ENCODE assay signal across 18 cellular contexts in genomic region chr7:29038463-29038862, GRCh38.
DNase-seq lines count a peak whose midpoint lies in the region; ATAC-seq and TF ChIP-seq lines count a peak whose summit lies in the region.
"Had no signal": no experiment of that assay in that cellular context is flagged by ENCODE, and none has a peak within 500 bp of the region (broad histone marks: within the 10 kb centered on the region; RNA-seq: fewer than 3 reads in every experiment).

No MANE protein-coding gene starts in this region.

- no peaks in the 10 kb centered on the region for H3K36me3 Mint-ChIP-seq in neural crest cell (ENCODE audit: low read depth)
- no peaks in the 10 kb centered on the region for H3K36me3 Mint-ChIP-seq in activated T-helper 1 cell treated with anti-CD3 and anti-CD28 coated beads, Interleukin-12 subunit alpha, Interleukin-12 subunit beta, Interleukin-2, Interleukin-4 antibody, amounts not matched to agents 30 ng/mL and 10 ng/mL and 1 ng/mL, durations not matched to agents 14 hours and 24 hours and 36 hours (ENCODE audit: low read depth)
- H3K36me3 Mint-ChIP-seq: stimulated activated naive B cell treated with anti-CD40 and anti-IgM and Interleukin-4, amounts not matched to agents 10 μg/mL and 1 μg/mL and 100 μg/mL, for 72 hours had no signal

- DNase-seq in ELR (ENCODE audit: low read depth) (peak; percentile 4), adipocyte (ENCODE audit: low read depth) (peak; percentile 55), fibroblast of peridontal ligament (ENCODE audit: extremely low read depth) (peak; percentile 15), neural crest cell (ENCODE audit: low read depth, low spot score) (no peak), posterior vena cava (ENCODE audit: low spot score) (no peak)
- DNase-seq in effector CD8-positive, alpha-beta T cell (lab: John Stamatoyannopoulos, UW), result no peak
- DNase-seq in activated T-helper 1 cell treated with anti-CD3 and anti-CD28 coated beads, Interleukin-12 subunit alpha, Interleukin-12 subunit beta, Interleukin-2, Interleukin-4 antibody, amounts not matched to agents 30 ng/mL and 10 ng/mL and 1 ng/mL, durations not matched to agents 14 hours and 24 hours and 36 hours (ENCODE audit: low spot score), result no peak
- DNase-seq: activated CD4-positive, alpha-beta memory T cell treated with anti-CD3 and anti-CD28 coated beads, Interleukin-2, amount 10 ng/mL, durations not matched to agents 7 days and 5 days; activated T-cell treated with anti-CD3 and anti-CD28 coated beads, Interleukin-2, amount 50 U/mL, for 72 hours; adrenal gland; AML-193; cortex of kidney; IMR-90; NCI-H1105; OCI-M1; stimulated activated naive B cell treated with anti-CD40 and anti-IgM and Interleukin-4, amounts not matched to agents 10 μg/mL and 1 μg/mL and 100 μg/mL, for 72 hours had no signal

- H3K4me3 Mint-ChIP-seq in neural crest cell, result no peak overlapping the region
- no peak overlapping the region for H3K4me3 Mint-ChIP-seq in activated T-helper 1 cell treated with anti-CD3 and anti-CD28 coated beads, Interleukin-12 subunit alpha, Interleukin-12 subunit beta, Interleukin-2, Interleukin-4 antibody, amounts not matched to agents 30 ng/mL and 10 ng/mL and 1 ng/mL, durations not matched to agents 14 hours and 24 hours and 36 hours
- H3K4me3 Mint-ChIP-seq: activated CD4-positive, alpha-beta memory T cell treated with anti-CD3 and anti-CD28 coated beads, Interleukin-2, amount 10 ng/mL, durations not matched to agents 7 days and 5 days; activated T-cell treated with anti-CD3 and anti-CD28 coated beads, Interleukin-2, amount 50 U/mL, for 72 hours; stimulated activated naive B cell treated with anti-CD40 and anti-IgM and Interleukin-4, amounts not matched to agents 10 μg/mL and 1 μg/mL and 100 μg/mL, for 72 hours had no signal

- H3K27ac Mint-ChIP-seq in neural crest cell (ENCODE audit: unreplicated experiment), result peak overlapping the region; percentile 16
- no peak overlapping the region for H3K27ac Mint-ChIP-seq in activated T-helper 1 cell treated with anti-CD3 and anti-CD28 coated beads, Interleukin-12 subunit alpha, Interleukin-12 subunit beta, Interleukin-2, Interleukin-4 antibody, amounts not matched to agents 30 ng/mL and 10 ng/mL and 1 ng/mL, durations not matched to agents 14 hours and 24 hours and 36 hours
- H3K27ac Mint-ChIP-seq: activated CD4-positive, alpha-beta memory T cell treated with anti-CD3 and anti-CD28 coated beads, Interleukin-2, amount 10 ng/mL, durations not matched to agents 7 days and 5 days; activated T-cell treated with anti-CD3 and anti-CD28 coated beads, Interleukin-2, amount 50 U/mL, for 72 hours; stimulated activated naive B cell treated with anti-CD40 and anti-IgM and Interleukin-4, amounts not matched to agents 10 μg/mL and 1 μg/mL and 100 μg/mL, for 72 hours had no signal

- no peak for TF ChIP-seq CTCF in neural crest cell (conservative IDR thresholded peaks at IDR 0.05)

- peaks cover 64% of the 10 kb centered on the region for H3K4me1 Mint-ChIP-seq in neural crest cell
- peaks cover 43% of the 10 kb centered on the region for H3K4me1 Mint-ChIP-seq in activated T-helper 1 cell treated with anti-CD3 and anti-CD28 coated beads, Interleukin-12 subunit alpha, Interleukin-12 subunit beta, Interleukin-2, Interleukin-4 antibody, amounts not matched to agents 30 ng/mL and 10 ng/mL and 1 ng/mL, durations not matched to agents 14 hours and 24 hours and 36 hours (ENCODE audit: low read depth)

- H3K4me1 ChIP-seq in adipocyte (ENCODE audit: control insufficient read depth, insufficient read depth, low read length), result peaks cover 35% of the 10 kb centered on the region

- H3K9me3 ChIP-seq in adipocyte (ENCODE audit: control insufficient read depth, low read length), result no peaks in the 10 kb centered on the region
- H3K9me3 ChIP-seq: adrenal gland had no signal

- H3K27me3 Mint-ChIP-seq in neural crest cell (ENCODE audit: low read depth), result no peaks in the 10 kb centered on the region
- no peaks in the 10 kb centered on the region for H3K27me3 Mint-ChIP-seq in activated T-helper 1 cell treated with anti-CD3 and anti-CD28 coated beads, Interleukin-12 subunit alpha, Interleukin-12 subunit beta, Interleukin-2, Interleukin-4 antibody, amounts not matched to agents 30 ng/mL and 10 ng/mL and 1 ng/mL, durations not matched to agents 14 hours and 24 hours and 36 hours (ENCODE audit: insufficient read depth)
- H3K27me3 Mint-ChIP-seq: activated CD4-positive, alpha-beta memory T cell treated with anti-CD3 and anti-CD28 coated beads, Interleukin-2, amount 10 ng/mL, durations not matched to agents 7 days and 5 days had no signal

- ATAC-seq in HG03280 (IDR thresholded peaks at IDR 0.05; ENCODE audit: unreplicated experiment), result no peak
- ATAC-seq: activated T-cell treated with anti-CD3 and anti-CD28 coated beads, Interleukin-2, amount 50 U/mL, for 72 hours; SK-N-SH treated with all-trans-retinoic acid at 6 μM for 48 hours; stimulated activated naive B cell treated with anti-CD40 and anti-IgM and Interleukin-4, amounts not matched to agents 10 μg/mL and 1 μg/mL and 100 μg/mL, for 72 hours had no signal

- H3K36me3 ChIP-seq in adipocyte (ENCODE audit: control insufficient read depth, insufficient read depth, low read length, severe bottlenecking), result no peaks in the 10 kb centered on the region
- H3K36me3 ChIP-seq: adrenal gland had no signal

- H3K4me3 ChIP-seq in adipocyte (ENCODE audit: low read length), result no peak overlapping the region
- H3K4me3 ChIP-seq: adrenal gland had no signal

- H3K27me3 ChIP-seq in adipocyte (replicated peaks; ENCODE audit: control insufficient read depth, insufficient read depth, low read length), result no peaks in the 10 kb centered on the region
- H3K27me3 ChIP-seq: adrenal gland had no signal

- no peak overlapping the region for H3K9ac ChIP-seq in adipocyte (ENCODE audit: low read length)

- H3K9me3 Mint-ChIP-seq in neural crest cell, result no peaks in the 10 kb centered on the region
- no peaks in the 10 kb centered on the region for H3K9me3 Mint-ChIP-seq in activated T-helper 1 cell treated with anti-CD3 and anti-CD28 coated beads, Interleukin-12 subunit alpha, Interleukin-12 subunit beta, Interleukin-2, Interleukin-4 antibody, amounts not matched to agents 30 ng/mL and 10 ng/mL and 1 ng/mL, durations not matched to agents 14 hours and 24 hours and 36 hours
- H3K9me3 Mint-ChIP-seq: activated CD4-positive, alpha-beta memory T cell treated with anti-CD3 and anti-CD28 coated beads, Interleukin-2, amount 10 ng/mL, durations not matched to agents 7 days and 5 days; stimulated activated naive B cell treated with anti-CD40 and anti-IgM and Interleukin-4, amounts not matched to agents 10 μg/mL and 1 μg/mL and 100 μg/mL, for 72 hours had no signal

- intact Hi-C loops in posterior vena cava (cut with DNase I), result loop anchor here in 1 of 2 donors (5.0 kb wide), 1 partner anchor 879 kb away; no protein-coding TSS in a partner anchor
- intact Hi-C loops in activated T-helper 1 cell treated with anti-CD3 and anti-CD28 coated beads, Interleukin-12 subunit alpha, Interleukin-12 subunit beta, Interleukin-2, Interleukin-4 antibody, amounts not matched to agents 30 ng/mL and 10 ng/mL and 1 ng/mL, durations not matched to agents 14 hours and 24 hours and 36 hours (cut with micrococcal nuclease), result loop anchor here (5.0 to 10.0 kb wide), 4 partner anchors 44 to 884 kb away; partner anchors contain the start of gene TRIL

Comparison
In these comparisons a context has a peak if more than half of its experiments do, and no peak if none do; other contexts are left out.
1. DNase-seq: peak in ELR (single experiment), adipocyte (single experiment) and fibroblast of peridontal ligament (single experiment); none in neural crest cell (single experiment), posterior vena cava (single experiment), effector CD8-positive, alpha-beta T cell (single experiment) and activated T-helper 1 cell treated with anti-CD3 and anti-CD28 coated beads, Interleukin-12 subunit alpha, Interleukin-12 subunit beta, Interleukin-2, Interleukin-4 antibody, amounts not matched to agents 30 ng/mL and 10 ng/mL and 1 ng/mL, durations not matched to agents 14 hours and 24 hours and 36 hours (single experiment).